22 cellular contexts compared by ENCODE assay signal in the genomic region with DNA sequence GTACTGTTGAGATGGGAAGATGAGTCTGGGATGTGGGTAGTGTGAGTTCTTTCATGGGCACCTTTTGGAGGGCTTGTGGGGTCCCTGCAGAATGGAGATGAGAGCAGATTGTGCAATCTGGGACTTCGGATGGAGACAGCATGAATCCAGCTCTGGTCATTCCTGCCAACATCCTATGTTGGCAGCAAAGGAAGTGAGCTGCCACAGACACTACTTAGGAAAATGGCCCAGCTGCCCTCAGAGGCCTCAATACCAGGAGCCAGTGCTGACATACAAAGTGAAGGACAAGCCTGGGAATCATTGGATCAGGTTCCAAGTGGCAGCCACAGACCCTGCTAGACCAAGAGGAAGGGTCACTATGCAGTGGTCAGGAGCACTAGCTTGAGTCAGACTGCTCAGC.
A peak's percentile ranks its signal among the peaks of the same experiment; 100 is the strongest.
DNase-seq lines count a peak whose midpoint lies in the region; ATAC-seq and TF ChIP-seq lines count a peak whose summit lies in the region.
"Had no signal": no experiment of that assay in that cellular context is flagged by ENCODE, and none has a peak within 500 bp of the region (broad histone marks: within the 10 kb centered on the region; RNA-seq: fewer than 3 reads in every experiment).

No MANE protein-coding gene starts in this region.

- no peak for ATAC-seq in GM19467 (IDR thresholded peaks at IDR 0.05; ENCODE audit: unreplicated experiment)
- ATAC-seq in GM19023 (IDR thresholded peaks at IDR 0.05; ENCODE audit: unreplicated experiment) = no peak
- ATAC-seq: A549, GM23338 had no signal

- in situ Hi-C loops in G401 (cut with HindIII; ENCODE audit: low sequenced_read_pairs) = no loop called here

- no peak overlapping the region for H3K27ac ChIP-seq in coronary artery
- H3K27ac ChIP-seq: A549; BLaER1 treated with 17β-estradiol and CSF1 and Interleukin-3, amounts not matched to agents 10 nM and 100 nM had no signal

- peak; percentile 84 for DNase-seq in G401 (ENCODE audit: low spot score)
- peak; percentile 14 for DNase-seq in NCI-H446 treated with DMSO at 0.1 percent for 48 hours (lab: John Stamatoyannopoulos, UW)
- peak; percentile 17 for DNase-seq in coronary artery (ENCODE audit: low spot score)
- DNase-seq in islet precursor cell = peak; percentile 7
- no peak for DNase-seq in NCI-H2227 treated with DMSO at 0.1 percent for 48 hours (lab: John Stamatoyannopoulos, UW)
- DNase-seq: 8988T; ACHN; AML-193; BE2C; CD4-positive, alpha-beta T cell; CD8-positive, alpha-beta memory T cell; DMS 273 treated with DMSO at 0.1 percent for 48 hours; DMS79; EL; GF-D8; HFFc6 had no signal

- H3K4me3 ChIP-seq in coronary artery = no peak overlapping the region
- H3K4me3 ChIP-seq: A549; BLaER1 treated with 17β-estradiol and CSF1 and Interleukin-3, amounts not matched to agents 10 nM and 100 nM; GM23338; HAP-1 had no signal

- TF ChIP-seq CTCF in coronary artery (IDR thresholded peaks at IDR 0.05) = no peak
